Comparison of ENCODE assay signal across 15 cellular contexts in the genomic region with DNA sequence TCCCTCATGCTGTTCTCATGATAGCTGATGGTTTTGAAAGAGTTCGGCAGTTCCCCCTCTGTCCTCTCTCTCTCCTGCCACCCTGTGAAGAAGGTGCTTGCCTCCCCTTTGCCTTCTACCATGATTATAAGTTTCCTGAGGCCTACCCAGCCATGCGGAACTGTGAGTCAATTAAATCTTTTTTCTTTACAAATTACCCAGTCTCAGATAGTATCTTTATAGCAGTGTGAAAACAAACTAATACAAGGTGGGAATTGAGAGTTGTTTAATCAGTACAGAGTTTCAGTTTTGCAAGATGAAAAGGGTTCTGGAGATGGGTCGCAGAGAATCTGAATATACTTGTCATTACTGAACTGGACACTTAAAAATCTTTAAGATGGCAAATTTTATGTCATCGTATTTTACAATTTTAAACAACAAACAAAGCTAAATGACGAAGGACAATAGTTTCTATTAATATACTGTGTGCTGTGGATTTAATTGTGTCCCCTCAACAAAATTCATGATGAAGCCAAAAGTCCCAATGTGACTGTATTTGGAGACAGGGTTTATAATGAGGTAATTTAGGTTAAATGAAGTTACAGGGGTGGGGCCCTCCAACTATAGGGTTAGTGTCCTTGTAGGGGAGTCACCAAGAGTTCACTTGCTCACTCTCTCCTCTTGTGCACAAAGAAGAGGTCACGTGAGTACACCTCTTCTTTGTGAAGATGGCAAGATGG.
A peak's percentile ranks its signal among the peaks of the same experiment; 100 is the strongest.
DNase-seq lines count a peak whose midpoint lies in the region; ATAC-seq lines count a peak whose summit lies in the region.
"Had no signal": no experiment of that assay in that cellular context is flagged by ENCODE, and none has a peak within 500 bp of the region (broad histone marks: within the 10 kb centered on the region; RNA-seq: fewer than 3 reads in every experiment).

No MANE protein-coding gene starts in this region.

- DNase-seq in stimulated activated CD8-positive, alpha-beta memory T cell treated with anti-CD3 and anti-CD28 coated beads, Interleukin-4, amount 100 ng/mL, for 48 hours: peak; percentile 15
- DNase-seq: ACHN; BE2C; C1 segment of cervical spinal cord; CD4-positive, CD25-positive, alpha-beta regulatory T cell; CD8-positive, alpha-beta memory T cell; COR-L47; DMS 273 treated with DMSO at 0.1 percent for 48 hours; DMS53; DND-41; EL; HCEC 1CT had no signal

- ATAC-seq in HG03432 (IDR thresholded peaks at IDR 0.05; ENCODE audit: unreplicated experiment): peak; percentile 37
- ATAC-seq in HG03097 (IDR thresholded peaks at IDR 0.05; ENCODE audit: low FRiP score, unreplicated experiment): no peak
- ATAC-seq: GM23338 had no signal
